7 cellular contexts compared by ENCODE assay signal in genomic region chr1:55428944-55429931, GRCh38.
DNase-seq lines count a peak whose midpoint lies in the region; ATAC-seq, FAIRE-seq and TF ChIP-seq lines count a peak whose summit lies in the region.

No MANE protein-coding gene starts in this region.

- H3K36me3 Mint-ChIP-seq in activated naive CD8-positive, alpha-beta T cell treated with anti-CD3 and anti-CD28 coated beads for 36 hours: no peaks in the 10 kb centered on the region

- no peak overlapping the region for H3K4me3 ChIP-seq in bronchial epithelial cell (ENCODE audit: low read depth, low read length)

- H3K4me3 Mint-ChIP-seq in activated naive CD8-positive, alpha-beta T cell treated with anti-CD3 and anti-CD28 coated beads for 36 hours: no peak overlapping the region

- FAIRE-seq in HTR-8/SVneo (lab: Jason Lieb, UNC) (no peak), bronchial epithelial cell (lab: Jason Lieb, UNC) (peak; percentile 47), urothelium cell line (lab: Jason Lieb, UNC) (peak; percentile 20)

- no peak for ATAC-seq in GM19351 (IDR thresholded peaks at IDR 0.05; ENCODE audit: unreplicated experiment)
- ATAC-seq in GM19324 (IDR thresholded peaks at IDR 0.05; ENCODE audit: low FRiP score, unreplicated experiment): no peak

- no peaks in the 10 kb centered on the region for H3K9me3 Mint-ChIP-seq in activated naive CD8-positive, alpha-beta T cell treated with anti-CD3 and anti-CD28 coated beads for 36 hours

- H3K27ac Mint-ChIP-seq in activated naive CD8-positive, alpha-beta T cell treated with anti-CD3 and anti-CD28 coated beads for 36 hours: no peak overlapping the region

- no peaks in the 10 kb centered on the region for H3K27me3 ChIP-seq in bronchial epithelial cell (ENCODE audit: control insufficient read depth, insufficient read depth, low read length)

- H3K4me1 Mint-ChIP-seq in activated naive CD8-positive, alpha-beta T cell treated with anti-CD3 and anti-CD28 coated beads for 36 hours: no peaks in the 10 kb centered on the region

- TF ChIP-seq CTCF in bronchial epithelial cell (IDR thresholded peaks at IDR 0.05; ENCODE audit: insufficient read depth, low read length, severe bottlenecking): no peak

- H3K36me3 ChIP-seq in bronchial epithelial cell (ENCODE audit: control insufficient read depth, insufficient read depth, low read length): no peaks in the 10 kb centered on the region

- H3K27me3 Mint-ChIP-seq in activated naive CD8-positive, alpha-beta T cell treated with anti-CD3 and anti-CD28 coated beads for 36 hours: peaks cover 43% of the 10 kb centered on the region

- DNase-seq in HTR-8/SVneo (ENCODE audit: insufficient read length, low spot score) (peak; percentile 77), bronchial epithelial cell (ENCODE audit: low read depth) (peak; percentile 98), left kidney (ENCODE audit: low read depth, low spot score) (peak; percentile 44), urothelium cell line (ENCODE audit: low spot score) (peak; percentile 92)
- DNase-seq in activated naive CD8-positive, alpha-beta T cell treated with anti-CD3 and anti-CD28 coated beads for 36 hours: no peak
